Comparison of ENCODE assay signal across 1 cellular context in the genomic region with DNA sequence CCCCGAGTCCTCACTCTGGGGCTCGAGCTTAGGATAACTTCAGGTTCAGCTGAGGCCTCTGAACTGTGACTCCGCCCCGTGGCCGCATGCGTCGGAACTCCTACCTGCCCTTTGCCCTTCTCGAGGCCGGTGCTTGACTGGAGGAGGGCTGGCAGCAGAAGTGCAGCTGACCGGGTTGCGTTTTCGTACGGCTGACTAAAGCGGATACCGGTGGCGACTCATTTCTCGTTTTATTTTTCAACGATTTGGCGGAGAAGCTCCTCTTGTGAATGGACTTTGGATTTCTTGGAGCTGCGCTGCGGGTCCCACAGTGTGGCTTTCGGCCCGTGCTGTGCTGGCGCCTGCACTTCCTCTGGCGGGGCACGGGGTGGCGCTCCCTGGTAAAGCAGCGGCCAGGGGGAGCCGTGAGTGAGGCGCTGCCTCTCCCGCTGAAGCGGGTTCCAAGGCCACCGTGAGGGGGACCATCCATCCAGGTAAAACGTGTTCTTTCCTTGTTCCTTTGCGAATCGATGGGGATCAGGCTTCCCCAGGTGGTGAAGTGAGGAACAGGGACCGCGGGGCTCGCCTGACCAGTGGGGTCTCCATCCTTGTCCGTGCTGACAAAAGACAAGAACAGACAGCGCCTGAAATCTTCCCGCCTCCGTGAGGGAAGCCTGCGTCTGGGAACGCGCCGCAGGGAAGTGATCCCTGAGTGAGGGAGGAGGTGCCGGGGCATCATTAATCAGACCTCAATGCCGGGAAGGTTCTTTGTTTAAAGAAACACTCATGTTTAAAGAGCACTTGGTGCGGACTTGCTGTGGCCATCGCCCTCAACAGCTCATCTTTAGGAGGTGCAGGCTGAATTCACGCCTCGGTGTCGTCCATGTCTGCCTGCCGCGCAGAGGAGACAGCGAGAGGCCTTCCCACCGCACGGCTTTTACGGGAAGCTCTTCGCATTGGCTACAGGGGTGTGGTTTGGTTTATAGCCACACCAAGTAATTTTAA.
A peak's percentile ranks its signal among the peaks of the same experiment; 100 is the strongest.
TF ChIP-seq lines count a peak whose summit lies in the region.

No MANE protein-coding gene starts in this region.

TF ChIP-seq in HepG2, 621 proteins besides CTCF, POLR2A, EP300 and RAD21 (continued from another document and continues in another):
- TF ChIP-seq LRRFIP1 (CRISPR knock-in tag; conservative IDR thresholded peaks at IDR 0.05) = 0 out of 2 replicates have a peak, but pooled peaks have one; percentile 30
- peak; percentile 78; the same call in 1 of the 2 replicates for TF ChIP-seq ZNF558 (CRISPR knock-in tag; IDR thresholded peaks at IDR 0.05; ENCODE audit: borderline replicate concordance)
- TF ChIP-seq NFE2L1 (CRISPR knock-in tag; IDR thresholded peaks at IDR 0.05; ENCODE audit: borderline replicate concordance) = peak; percentile 23; the same call in 1 of the 2 replicates
- TF ChIP-seq ATF4 (CRISPR knock-in tag; IDR thresholded peaks at IDR 0.05) = no peak
- TF ChIP-seq ATRX (CRISPR knock-in tag; IDR thresholded peaks at IDR 0.05; ENCODE audit: borderline replicate concordance) = no peak
- peak; percentile 63 for TF ChIP-seq ZFY (CRISPR knock-in tag; IDR thresholded peaks at IDR 0.05)
- TF ChIP-seq ZNF543 (CRISPR knock-in tag; IDR thresholded peaks at IDR 0.05) = peak; percentile 81; the same call in 1 of the 2 replicates
- TF ChIP-seq POGK (CRISPR knock-in tag; conservative IDR thresholded peaks at IDR 0.05) = peak; percentile 93
- TF ChIP-seq, protein P1, sequence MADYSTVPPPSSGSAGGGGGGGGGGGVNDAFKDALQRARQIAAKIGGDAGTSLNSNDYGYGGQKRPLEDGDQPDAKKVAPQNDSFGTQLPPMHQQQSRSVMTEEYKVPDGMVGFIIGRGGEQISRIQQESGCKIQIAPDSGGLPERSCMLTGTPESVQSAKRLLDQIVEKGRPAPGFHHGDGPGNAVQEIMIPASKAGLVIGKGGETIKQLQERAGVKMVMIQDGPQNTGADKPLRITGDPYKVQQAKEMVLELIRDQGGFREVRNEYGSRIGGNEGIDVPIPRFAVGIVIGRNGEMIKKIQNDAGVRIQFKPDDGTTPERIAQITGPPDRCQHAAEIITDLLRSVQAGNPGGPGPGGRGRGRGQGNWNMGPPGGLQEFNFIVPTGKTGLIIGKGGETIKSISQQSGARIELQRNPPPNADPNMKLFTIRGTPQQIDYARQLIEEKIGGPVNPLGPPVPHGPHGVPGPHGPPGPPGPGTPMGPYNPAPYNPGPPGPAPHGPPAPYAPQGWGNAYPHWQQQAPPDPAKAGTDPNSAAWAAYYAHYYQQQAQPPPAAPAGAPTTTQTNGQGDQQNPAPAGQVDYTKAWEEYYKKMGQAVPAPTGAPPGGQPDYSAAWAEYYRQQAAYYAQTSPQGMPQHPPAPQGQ (CRISPR knock-in tag; IDR thresholded peaks at IDR 0.05; ENCODE audit: borderline replicate concordance) = no peak
- TF ChIP-seq, protein P2, sequence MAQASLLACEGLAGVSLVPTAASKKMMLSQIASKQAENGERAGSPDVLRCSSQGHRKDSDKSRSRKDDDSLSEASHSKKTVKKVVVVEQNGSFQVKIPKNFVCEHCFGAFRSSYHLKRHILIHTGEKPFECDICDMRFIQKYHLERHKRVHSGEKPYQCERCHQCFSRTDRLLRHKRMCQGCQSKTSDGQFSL (CRISPR knock-in tag; IDR thresholded peaks at IDR 0.05) = no peak
- no peak for TF ChIP-seq RBM39 (IDR thresholded peaks at IDR 0.05; ENCODE audit: low read depth, low read length, poor library complexity, severe bottlenecking)
- peak; percentile 85 for TF ChIP-seq RXRB (CRISPR knock-in tag; IDR thresholded peaks at IDR 0.05; ENCODE audit: borderline replicate concordance)
- TF ChIP-seq BRCA1 (CRISPR knock-in tag; IDR thresholded peaks at IDR 0.05) = no peak
- TF ChIP-seq SIN3A (IDR thresholded peaks at IDR 0.05; ENCODE audit: borderline replicate concordance, low read depth, low read length) = 0 out of 2 replicates have a peak, but pooled peaks have one; percentile 56
- no peak for TF ChIP-seq ZNF432 (CRISPR knock-in tag; IDR thresholded peaks at IDR 0.05; ENCODE audit: borderline replicate concordance)
- peak; percentile 89; the same call in 1 of the 2 replicates for TF ChIP-seq ZNF619 (CRISPR knock-in tag; IDR thresholded peaks at IDR 0.05)
- TF ChIP-seq ZNF746 (CRISPR knock-in tag; IDR thresholded peaks at IDR 0.05) = peak; percentile 59; the same call in 1 of the 2 replicates
- no peak for TF ChIP-seq ZNF7 (CRISPR knock-in tag; IDR thresholded peaks at IDR 0.05)
- peak; percentile 28; the same call in 1 of the 2 replicates for TF ChIP-seq TSC22D2 (CRISPR knock-in tag; IDR thresholded peaks at IDR 0.05; ENCODE audit: borderline replicate concordance)
- TF ChIP-seq ZNF383 (CRISPR knock-in tag; IDR thresholded peaks at IDR 0.05; ENCODE audit: borderline replicate concordance) = no peak; the same call in 1 of the 2 replicates
- TF ChIP-seq TFAP4 (IDR thresholded peaks at IDR 0.05; ENCODE audit: borderline replicate concordance, low read depth) = peak; percentile 79; the same call in 1 of the 2 replicates
- TF ChIP-seq ZMAT5 (CRISPR knock-in tag; IDR thresholded peaks at IDR 0.05; ENCODE audit: borderline replicate concordance, low read depth) = no peak
- TF ChIP-seq, protein P3, sequence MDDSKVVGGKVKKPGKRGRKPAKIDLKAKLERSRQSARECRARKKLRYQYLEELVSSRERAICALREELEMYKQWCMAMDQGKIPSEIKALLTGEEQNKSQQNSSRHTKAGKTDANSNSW (CRISPR knock-in tag; IDR thresholded peaks at IDR 0.05; ENCODE audit: borderline replicate concordance) = peak; percentile 35; the same call in 1 of the 2 replicates
- TF ChIP-seq NR2F1 (CRISPR knock-in tag; IDR thresholded peaks at IDR 0.05) = peak; percentile 81 to 89
- no peak; the same call in 1 of the 2 replicates for TF ChIP-seq PBX3 (CRISPR knock-in tag; IDR thresholded peaks at IDR 0.05; ENCODE audit: borderline replicate concordance)
- TF ChIP-seq ZNF44 (CRISPR knock-in tag; IDR thresholded peaks at IDR 0.05) = peak; percentile 87
- 0 out of 2 replicates have a peak, but pooled peaks have one; percentile 46 for TF ChIP-seq ZBTB34 (CRISPR knock-in tag; IDR thresholded peaks at IDR 0.05)
- peak; percentile 7; the same call in 1 of the 2 replicates for TF ChIP-seq NFKB2 (CRISPR knock-in tag; IDR thresholded peaks at IDR 0.05; ENCODE audit: borderline replicate concordance)
- TF ChIP-seq ZNF710 (CRISPR knock-in tag; IDR thresholded peaks at IDR 0.05; ENCODE audit: borderline replicate concordance) = peak; percentile 90; the same call in 1 of the 2 replicates
- no peak for TF ChIP-seq SATB2 (CRISPR knock-in tag; IDR thresholded peaks at IDR 0.05)
- TF ChIP-seq YY1 (IDR thresholded peaks at IDR 0.05; ENCODE audit: insufficient read depth, insufficient replicate concordance, low read depth, low read length) = peak; percentile 78
- TF ChIP-seq MTA1 (CRISPR knock-in tag; IDR thresholded peaks at IDR 0.05; ENCODE audit: borderline replicate concordance) = peak; percentile 89
- peak; percentile 83; the same call in 1 of the 2 replicates for TF ChIP-seq KAT7 (CRISPR knock-in tag; IDR thresholded peaks at IDR 0.05; ENCODE audit: borderline replicate concordance)
- TF ChIP-seq SRSF1 (optimal IDR thresholded peaks at IDR 0.05; ENCODE audit: low read depth, low read length) = peak; percentile 85
- peak; percentile 58; the same call in 1 of the 2 replicates for TF ChIP-seq MIER3 (CRISPR knock-in tag; IDR thresholded peaks at IDR 0.05; ENCODE audit: borderline replicate concordance)
- TF ChIP-seq ZNF234 (CRISPR knock-in tag; conservative IDR thresholded peaks at IDR 0.05) = no peak
- TF ChIP-seq ZNF800 (CRISPR knock-in tag; IDR thresholded peaks at IDR 0.05) = peak; percentile 84
- peak; percentile 79; the same call in 1 of the 2 replicates for TF ChIP-seq ZNF563 (CRISPR knock-in tag; IDR thresholded peaks at IDR 0.05)
